In genomic region chr14:50040401-50040775, GRCh38 we compare ENCODE assay signal across 8 cellular contexts.
DNase-seq lines count a peak whose midpoint lies in the region; ATAC-seq and TF ChIP-seq lines count a peak whose summit lies in the region.

No MANE protein-coding gene starts in this region.

- H3K79me1 ChIP-seq in IMR-90 (ENCODE audit: low read depth in 1 of 2, low read length in 2 of 2) = peaks cover 0 to 20% of the 10 kb centered on the region in 2 experiments; a peak in 3 of 4 replicates

- peak overlapping the region; percentile 74 for H3K23ac ChIP-seq in IMR-90 (ENCODE audit: low read depth, low read length)

- peak overlapping the region; percentile 78 for H3K56ac ChIP-seq in IMR-90 (ENCODE audit: extremely low read depth, insufficient read depth, low read length)

- H4K20me1 ChIP-seq in IMR-90 (ENCODE audit: insufficient read depth, low read length) = peaks cover 4% of the 10 kb centered on the region; the same call in 1 of the 2 replicates

- H3K4me1 ChIP-seq in IMR-90 (ENCODE audit: control insufficient read depth, insufficient read depth, low read length) (peaks cover 32% of the 10 kb centered on the region), spleen (peaks cover 28 to 72% (median 62%) of the 10 kb centered on the region in 6 donors)

- H3K36me3 ChIP-seq in IMR-90 (ENCODE audit: control insufficient read depth, insufficient read depth, low read length) = no peaks in the 10 kb centered on the region
- no peaks in the 10 kb centered on the region for H3K36me3 ChIP-seq in spleen

- dilution Hi-C loops in IMR-90 (cut with HindIII; ENCODE audit: low sequenced_read_pairs, unreplicated experiment) = no loop called here

- H3K9me1 ChIP-seq in IMR-90 (ENCODE audit: insufficient read depth, low read length) = peaks cover 31% of the 10 kb centered on the region

- H2BK20ac ChIP-seq in IMR-90 (ENCODE audit: low read depth, low read length) = peak overlapping the region; percentile 97

- H3K27ac Mint-ChIP-seq in activated B cell treated with CpG ODN at 0.5 μM for 24 hours = peak overlapping the region; percentile 93

- peak overlapping the region; percentile 96 for H3K4ac ChIP-seq in IMR-90 (ENCODE audit: low read depth, low read length)

- no peaks in the 10 kb centered on the region for H3K9me3 Mint-ChIP-seq in activated B cell treated with CpG ODN at 0.5 μM for 24 hours

- peak overlapping the region; percentile 99 for H2BK120ac ChIP-seq in IMR-90 (ENCODE audit: low read depth, low read length)

- H3K18ac ChIP-seq in IMR-90 (ENCODE audit: low read depth, low read length) = peak overlapping the region; percentile 89

- peak; percentile 63 for ATAC-seq in IMR-90 (ENCODE audit: low read depth)
- ATAC-seq in activated B cell treated with CpG ODN at 0.5 μM for 24 hours (ENCODE audit: low read depth) = peak; percentile 59
- ATAC-seq in GM19455 (IDR thresholded peaks at IDR 0.05; ENCODE audit: unreplicated experiment) = no peak

- peak overlapping the region; percentile 95 for H4K5ac ChIP-seq in IMR-90 (ENCODE audit: low read depth, low read length)

- H4K91ac ChIP-seq in IMR-90 (ENCODE audit: insufficient read depth, low read depth, low read length) = peak overlapping the region; percentile 98

- H2AK9ac ChIP-seq in IMR-90 (replicated peaks; ENCODE audit: low read depth, low read length, poor library complexity) = peak overlapping the region; percentile 83

- H3K4me1 Mint-ChIP-seq in activated B cell treated with CpG ODN at 0.5 μM for 24 hours = peaks cover 62% of the 10 kb centered on the region

- CTCF ChIA-PET in IMR-90 (lab: Yijun Ruan, JAX) (interaction anchor here (1.6 kb wide), 1 partner anchor 178 kb away, joined by 3 read pairs; no protein-coding TSS in a partner anchor), activated B cell treated with CpG ODN at 0.5 μM for 24 hours (lab: Charles Lee) (interaction anchor here (1.0 to 1.5 kb wide), 2 partner anchors 64 to 148 kb away, joined by 3 to 4 read pairs; partner anchors contain the start of gene ARF6)

- no peaks in the 10 kb centered on the region for H3K27me3 Mint-ChIP-seq in activated B cell treated with CpG ODN at 0.5 μM for 24 hours

- BruUV-seq in IMR-90 (replicated peaks; lab: Mats Ljungman, UMichigan) = no TSS peak

- H2AFZ ChIP-seq in IMR-90 (replicated peaks; ENCODE audit: low read length, poor library complexity) = peak overlapping the region; percentile 90

- H3K9me3 ChIP-seq in IMR-90 (ENCODE audit: control insufficient read depth, insufficient read depth, low read length) (no peaks in the 10 kb centered on the region), spleen (no peaks in the 10 kb centered on the region)

- peak overlapping the region; percentile 99 for H2AK5ac ChIP-seq in IMR-90 (ENCODE audit: low read depth, low read length)

- H4K8ac ChIP-seq in IMR-90 (ENCODE audit: low read depth in 2 of 2, low read length in 2 of 2) = peak overlapping the region; percentile 91 to 98

- no peak for TF ChIP-seq POLR2A in IMR-90 (IDR thresholded peaks at IDR 0.05; ENCODE audit: low read depth, low read length)
- peak in 1 of 3 donors; percentile 32 for TF ChIP-seq POLR2A in spleen (IDR thresholded peaks at IDR 0.05)

- H3K27me3 ChIP-seq in IMR-90 (ENCODE audit: control insufficient read depth, insufficient read depth, low read length) = no peaks in the 10 kb centered on the region
- no peaks in the 10 kb centered on the region for H3K27me3 ChIP-seq in spleen (replicated peaks in 1 of 7)

- H3K4me3 Mint-ChIP-seq in activated B cell treated with CpG ODN at 0.5 μM for 24 hours = peak overlapping the region; percentile 70

- peak overlapping the region; percentile 98 for H3K14ac ChIP-seq in IMR-90 (replicated peaks; ENCODE audit: low read depth, low read length)

- peaks cover 55% of the 10 kb centered on the region for H3K36me3 Mint-ChIP-seq in activated B cell treated with CpG ODN at 0.5 μM for 24 hours (ENCODE audit: low read depth)

- H3K4me3 ChIP-seq in IMR-90 (ENCODE audit: insufficient read depth, low read depth, low read length) (no peak overlapping the region), spleen (peak overlapping the region in 1 of 8 donors; percentile 23)

- peak overlapping the region; percentile 97 for H2BK5ac ChIP-seq in IMR-90 (ENCODE audit: low read depth, low read length, poor library complexity, severe bottlenecking)

- H3K27ac ChIP-seq in IMR-90 (ENCODE audit: insufficient read depth, low read length) = peak overlapping the region; percentile 95
- peak overlapping the region; percentile 89 for H3K27ac ChIP-seq in epithelial cell of prostate
- peak overlapping the region; percentile 28 to 87 (median 72) for H3K27ac ChIP-seq in spleen

- TF ChIP-seq CTCF in IMR-90 (conservative IDR thresholded peaks at IDR 0.05; ENCODE audit: low read depth, low read length) (no peak), activated B cell treated with CpG ODN at 0.5 μM for 24 hours (IDR thresholded peaks at IDR 0.05) (no peak), spleen (IDR thresholded peaks at IDR 0.05 in 8 of 11, conservative IDR thresholded peaks at IDR 0.05 in 3 of 11) (no peak)

- peak overlapping the region; percentile 49 for H3K9ac ChIP-seq in IMR-90 (ENCODE audit: low read depth, low read length)

- H3K4me2 ChIP-seq in IMR-90 (ENCODE audit: low read depth, low read length) = no peak overlapping the region

- POLR2A ChIA-PET in IMR-90 (lab: Charles Lee; ENCODE audit: unreplicated experiment) (no interaction called here), activated B cell treated with CpG ODN at 0.5 μM for 24 hours (lab: Charles Lee) (interaction anchor here (0.6 to 3.9 kb wide), 15 partner anchors 16 to 188 kb away, joined by 3 to 96 read pairs (median 5); partner anchors contain the start of gene NEMF)

- intact Hi-C loops in IMR-90 (cut with micrococcal nuclease) = no loop called here
- intact Hi-C loops in activated B cell treated with CpG ODN at 0.5 μM for 24 hours (cut with micrococcal nuclease) = loop anchor here (10.0 kb wide), 1 partner anchor 494 kb away; the partner anchor contains the start of gene MAP4K5
- intact Hi-C loops in spleen (cut with DNase I; ENCODE audit: low total_unique reads) = loop anchor here (10.0 kb wide), 1 partner anchor 54 kb away; no protein-coding TSS in a partner anchor

- TF ChIP-seq RAD21 in IMR-90 (IDR thresholded peaks at IDR 0.05; ENCODE audit: low read length) = peak; percentile 18; the same call in 1 of the 2 replicates

- in situ Hi-C loops in IMR-90 (cut with MboI; ENCODE audit: low sequenced_read_pairs) = no loop called here

- peak overlapping the region; percentile 98 for H2BK15ac ChIP-seq in IMR-90 (ENCODE audit: low read depth, low read length)

- DNase-seq in ELR (ENCODE audit: low read depth) (peak; percentile 95), IMR-90 (peak; percentile 86), activated B cell treated with CpG ODN at 0.5 μM for 24 hours (no peak), epithelial cell of prostate (ENCODE audit: low read depth, low spot score) (peak; percentile 52), spleen (no peak), SHP77 (lab: John Stamatoyannopoulos, UW) (no peak), NCI-H2029 (lab: John Stamatoyannopoulos, UW) (no peak)

- 0% methylated on average over 1 of the region's 4 CpGs; no CpG with 5 or more reads in 1 of the 2 experiments for WGBS in IMR-90 (ENCODE audit: extremely low coverage in 2 of 2, insufficient read length in 1 of 2), 2 experiments
- WGBS in spleen, 5 donors = 23 to 38% (median 32%) methylated on average over 4 of the region's 4 CpGs

TF ChIP-seq in IMR-90, 13 proteins besides CTCF, POLR2A, EP300 and RAD21:
- no peak for TF ChIP-seq ELK1 (IDR thresholded peaks at IDR 0.05; ENCODE audit: borderline replicate concordance, low read depth, low read length)
- no peak for TF ChIP-seq CEBPB (IDR thresholded peaks at IDR 0.05; ENCODE audit: low read depth, low read length)
- TF ChIP-seq NFE2L2 (IDR thresholded peaks at IDR 0.05; ENCODE audit: low read depth, low read length) = no peak
- peak; percentile 42; the same call in 1 of the 2 replicates for TF ChIP-seq FOS (IDR thresholded peaks at IDR 0.05; ENCODE audit: low read depth, low read length)
- TF ChIP-seq RCOR1 (IDR thresholded peaks at IDR 0.05; ENCODE audit: insufficient replicate concordance, low read length) = no peak

Comparison
In these comparisons a context has a peak if more than half of its experiments do, and no peak if none do; other contexts are left out.
1. DNase-seq: peak in ELR (single experiment), IMR-90 (single experiment) and epithelial cell of prostate (single experiment); none in activated B cell treated with CpG ODN at 0.5 μM for 24 hours (single experiment), spleen (single experiment), SHP77 (0 of 2) and NCI-H2029 (single experiment).
2. Peak in every context shown above with its lines, with median percentiles within 50 percentile points of each other: H3K27ac ChIP-seq.